Comparison of ENCODE assay signal across 8 cellular contexts in the genomic region with DNA sequence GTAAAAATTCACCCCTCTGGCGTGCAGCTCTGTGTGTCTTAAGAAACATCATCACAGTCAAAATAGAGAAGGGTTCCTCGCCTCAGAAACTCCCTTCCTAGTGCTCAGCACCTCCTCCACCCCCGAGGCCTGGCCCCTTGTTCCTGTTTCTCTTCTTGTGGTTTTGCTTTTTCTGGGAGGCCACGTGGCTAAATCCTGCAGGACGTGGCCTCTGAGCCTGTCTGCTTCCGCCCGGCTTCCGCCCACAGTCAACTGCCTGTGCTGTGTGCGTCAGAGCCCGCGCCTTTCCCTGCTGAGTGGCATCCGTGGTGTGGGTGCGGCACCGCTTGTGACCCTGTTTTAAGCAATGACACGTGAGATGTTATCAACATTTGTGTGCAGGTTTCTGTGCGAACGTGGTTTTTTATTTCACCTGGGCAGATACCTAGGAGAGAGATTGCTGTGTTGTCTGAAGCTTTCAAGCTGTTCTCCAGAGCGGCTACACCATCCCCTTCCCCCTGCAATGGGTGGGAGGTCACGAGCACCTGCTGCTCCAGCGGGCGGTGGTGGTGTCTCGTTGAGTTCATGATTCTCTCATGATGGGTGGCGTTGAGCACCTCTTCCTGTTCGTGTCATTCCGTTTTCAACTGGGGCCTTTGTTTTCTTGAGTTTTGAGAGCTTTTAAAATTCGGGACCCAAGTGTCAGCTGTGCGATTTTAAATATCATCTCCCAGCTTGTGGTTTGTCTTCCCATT. TPM values are rescaled to one million over a fixed set of nuclear protein-coding genes. Genes with fewer than 3 reads are reported as not detected.
DNase-seq lines count a peak whose midpoint lies in the region; ATAC-seq, FAIRE-seq and TF ChIP-seq lines count a peak whose summit lies in the region.

No MANE protein-coding gene starts in this region.

- no peak for TF ChIP-seq EP300 in HepG2 (IDR thresholded peaks at IDR 0.05; ENCODE audit: low read depth in 2 of 2, low read length in 2 of 2)
- no peak for TF ChIP-seq EP300 in HepG2 (CRISPR knock-in tag; IDR thresholded peaks at IDR 0.05; ENCODE audit: borderline replicate concordance)

- no peak for DNase-seq in HepG2 (ENCODE audit: low spot score)
- peak; percentile 87 for DNase-seq in activated CD8-positive, alpha-beta memory T cell treated with anti-CD3 and anti-CD28 coated beads for 24 hours
- no peak for DNase-seq in NCI-H446 treated with DMSO at 0.1 percent for 48 hours (lab: John Stamatoyannopoulos, UW)
- DNase-seq in 8988T, result no peak

- TF ChIP-seq POLR2A in HepG2 (IDR thresholded peaks at IDR 0.05; ENCODE audit: insufficient read depth in 1 of 2, low read depth in 2 of 2, low read length in 2 of 2), result no peak

- peaks cover 3 to 13% (median 8%) of the 10 kb centered on the region in 4 donors for H3K4me1 ChIP-seq in liver (ENCODE audit: control insufficient read depth in 4 of 4, insufficient read depth in 4 of 4, low read length in 3 of 4)
- H3K4me1 ChIP-seq in HepG2 (ENCODE audit: insufficient read depth, low read length), result peaks cover 12% of the 10 kb centered on the region
- H3K4me1 ChIP-seq in rectal smooth muscle tissue (ENCODE audit: control insufficient read depth, insufficient read depth, low read length), result no peaks in the 10 kb centered on the region

- no peak for ATAC-seq in HepG2
- ATAC-seq in esophagus mucosa, result peak; percentile 84

- H2AFZ ChIP-seq in HepG2 (ENCODE audit: low read length), result no peak overlapping the region

- in situ Hi-C loops in HepG2 (cut with HindIII; ENCODE audit: extremely low pct_ligation_motif_present, low pct_unique_long_range_greater_than_20kb), result no loop called here

- H3K4me3 ChIP-seq in liver (ENCODE audit: low read depth in 1 of 3, low read length in 3 of 3), result no peak overlapping the region
- no peak overlapping the region for H3K4me3 ChIP-seq in HepG2 (replicated peaks in 1 of 3; ENCODE audit: insufficient read depth in 1 of 3, low read depth in 2 of 3, low read length in 3 of 3)
- peak overlapping the region; percentile 6 for H3K4me3 ChIP-seq in rectal smooth muscle tissue (ENCODE audit: low read length)

- H3K27me3 ChIP-seq in liver (ENCODE audit: control insufficient read depth in 4 of 4, insufficient read depth in 4 of 4, low read length in 3 of 4), result no peaks in the 10 kb centered on the region
- H3K27me3 ChIP-seq in HepG2 (ENCODE audit: control insufficient read depth in 1 of 2, insufficient read depth in 2 of 2, low read length in 2 of 2), result no peaks in the 10 kb centered on the region
- H3K27me3 ChIP-seq in rectal smooth muscle tissue (ENCODE audit: control insufficient read depth, insufficient read depth, low read length), result no peaks in the 10 kb centered on the region

- CTCF ChIA-PET in HepG2 (lab: Yijun Ruan, JAX; ENCODE audit: low intra/inter-chr PET ratio, low total read pairs), result no interaction called here

- H3K36me3 ChIP-seq in liver (ENCODE audit: control insufficient read depth in 4 of 4, insufficient read depth in 3 of 4, low read depth in 1 of 4, low read length in 3 of 4), result peaks cover 13 to 49% (median 18%) of the 10 kb centered on the region in 4 donors
- peaks cover 39 to 77% of the 10 kb centered on the region in 2 experiments for H3K36me3 ChIP-seq in HepG2 (replicated peaks in 1 of 2; ENCODE audit: control insufficient read depth in 1 of 2, insufficient read depth in 2 of 2, low read length in 2 of 2)
- H3K36me3 ChIP-seq in KOPT-K1 (ENCODE audit: insufficient read depth, low read length), result peaks cover 86% of the 10 kb centered on the region
- H3K36me3 ChIP-seq in rectal smooth muscle tissue (ENCODE audit: control insufficient read depth, insufficient read depth, low read length), result peaks cover 30% of the 10 kb centered on the region

- no peak overlapping the region for H3K4me2 ChIP-seq in HepG2 (ENCODE audit: low read depth, low read length)

- peak overlapping the region in 1 of 2 donors; percentile 7 for H3K9ac ChIP-seq in liver (ENCODE audit: low read depth in 1 of 2, low read length in 2 of 2)
- no peak overlapping the region for H3K9ac ChIP-seq in HepG2 (ENCODE audit: insufficient read depth, low read depth, low read length)
- no peak overlapping the region for H3K9ac ChIP-seq in rectal smooth muscle tissue (ENCODE audit: low read length)

- no peaks in the 10 kb centered on the region for H3K9me3 ChIP-seq in liver (ENCODE audit: control insufficient read depth in 4 of 4, low read length in 3 of 4)
- H3K9me3 ChIP-seq in HepG2 (ENCODE audit: low read length), result no peaks in the 10 kb centered on the region
- H3K9me3 ChIP-seq in KOPT-K1 (ENCODE audit: insufficient read depth, low read length, poor library complexity, severe bottlenecking), result no peaks in the 10 kb centered on the region

- intact Hi-C loops in HepG2 (cut with micrococcal nuclease; ENCODE audit: unreplicated experiment), result no loop called here

- no peak for FAIRE-seq in HepG2 (lab: Jason Lieb, UNC)

- TF ChIP-seq RAD21 in liver (IDR thresholded peaks at IDR 0.05), result no peak
- TF ChIP-seq RAD21 in HepG2 (CRISPR knock-in tag; IDR thresholded peaks at IDR 0.05), result no peak

- POLR2A ChIA-PET in HepG2 (lab: Yijun Ruan, JAX), result no interaction called here

- no peaks in the 10 kb centered on the region; the same call in 1 of the 2 replicates for H4K20me1 ChIP-seq in HepG2 (ENCODE audit: insufficient read depth, low read length)

- TF ChIP-seq CTCF in liver (IDR thresholded peaks at IDR 0.05; ENCODE audit: low read depth, low read length, missing input control) (no peak), HepG2 (CRISPR knock-in tag; IDR thresholded peaks at IDR 0.05) (no peak)

- H3K27ac ChIP-seq in liver (ENCODE audit: low read depth in 1 of 2, low read length in 2 of 2) (peak overlapping the region; percentile 15 to 50), HepG2 (ENCODE audit: extremely low read length, insufficient read depth, low read length) (no peak overlapping the region), KOPT-K1 (ENCODE audit: low read depth, low read length, poor library complexity, severe bottlenecking) (peak overlapping the region; percentile 99), rectal smooth muscle tissue (ENCODE audit: low read depth, low read length) (no peak overlapping the region)

- no peaks in the 10 kb centered on the region for H3K79me2 ChIP-seq in HepG2 (ENCODE audit: insufficient read depth, low read length)

- BruUV-seq in HepG2 (replicated peaks; lab: Mats Ljungman, UMichigan), result no TSS peak

- whole genome bisulfite sequencing in liver, result 78% methylated on average over 27 of the region's 27 CpGs
- WGBS in HepG2 (ENCODE audit: low lambda C conversion rate), result 95% methylated on average over 27 of the region's 27 CpGs

RNA-seq across cellular contexts. Expression of a gene that starts 21.7 kb away (rescaled TPM):
- total RNA-seq in liver (10 to 100 TPM; 15.3 to 19.9 TPM), HepG2 (2016; rRNA removed; fragmentation: Illumina TruSeq; extraction: Trizol) (23.5 and 30.6 TPM in 2 replicates), esophagus mucosa (14.1 TPM)
- polyA plus RNA-seq in liver (10 to 100 TPM; 17.6 to 27.3 TPM), HepG2 (2011; rRNA removed) (14.9 and 16.5 TPM in 2 replicates)
- total RNA-seq in HepG2 (2016; cell fraction: cytosol; rRNA removed; fragmentation: Illumina TruSeq; extraction: Trizol; ENCODE audit: low read depth), result 13.8 and 14.5 TPM in 2 replicates
- 22.1 and 29.1 TPM in 2 replicates for total RNA-seq in HepG2 (2016; cell fraction: insoluble cytoplasmic fraction; rRNA removed; fragmentation: Illumina TruSeq; extraction: Trizol)
- 23.0 and 24.3 TPM in 2 replicates for total RNA-seq in HepG2 (2016; cell fraction: membrane; rRNA removed; fragmentation: Illumina TruSeq; extraction: Trizol)
- total RNA-seq in HepG2 (2016; cell fraction: nucleus; rRNA removed; fragmentation: Illumina TruSeq; extraction: Trizol), result 19.3 and 21.6 TPM in 2 replicates
- polyA plus RNA-seq in HepG2 (2011; cell fraction: cytosol; rRNA removed), result 11.3 and 15.5 TPM in 2 replicates
- 31.3 and 34.0 TPM in 2 replicates for polyA plus RNA-seq in HepG2 (2011; cell fraction: nucleus; rRNA removed)
- 16.6 and 17.2 TPM in 2 replicates for polyA plus RNA-seq in HepG2 (2012)
- 6.9 and 9.7 TPM in 2 replicates for polyA plus RNA-seq in HepG2 (2016; cell fraction: cytosol; fragmentation: Illumina TruSeq; extraction: Trizol; ENCODE audit: low read depth)
- 21.8 and 22.0 TPM in 2 replicates for polyA plus RNA-seq in HepG2 (2016; cell fraction: insoluble cytoplasmic fraction; fragmentation: Illumina TruSeq; extraction: Trizol; ENCODE audit: low read depth)
- polyA plus RNA-seq in HepG2 (2016; cell fraction: membrane; fragmentation: Illumina TruSeq; extraction: Trizol; ENCODE audit: low read depth), result 11.2 and 13.0 TPM in 2 replicates
- 37.2 and 38.9 TPM in 2 replicates for polyA plus RNA-seq in HepG2 (2016; cell fraction: nucleus; fragmentation: Illumina TruSeq; extraction: Trizol; ENCODE audit: insufficient read depth, low read depth)
- polyA minus RNA-seq in HepG2 (2011; rRNA and poly(A)+ RNA removed; ENCODE audit: low replicate concordance), result 46.7 and 47.0 TPM in 2 replicates
- polyA minus RNA-seq in HepG2 (2011; cell fraction: cytosol; rRNA and poly(A)+ RNA removed), result 22.4 and 32.0 TPM in 2 replicates
- 35.9 and 36.8 TPM in 2 replicates for polyA minus RNA-seq in HepG2 (2011; cell fraction: nucleus; rRNA and poly(A)+ RNA removed)

RNA-seq across cellular contexts. Expression of a gene that starts 56.2 kb away (rescaled TPM):
- not detected for total RNA-seq in liver
- under 1 TPM in 1 of 2 donors, not detected in 1; 0.12 TPM for polyA plus RNA-seq in liver
- total RNA-seq in HepG2 (2016; rRNA removed; fragmentation: Illumina TruSeq; extraction: Trizol), result 1.4 and 2.2 TPM in 2 replicates
- 2.8 and 2.9 TPM in 2 replicates for total RNA-seq in HepG2 (2016; cell fraction: cytosol; rRNA removed; fragmentation: Illumina TruSeq; extraction: Trizol; ENCODE audit: low read depth)
- total RNA-seq in HepG2 (2016; cell fraction: insoluble cytoplasmic fraction; rRNA removed; fragmentation: Illumina TruSeq; extraction: Trizol), result 1.4 and 2.2 TPM in 2 replicates
- total RNA-seq in HepG2 (2016; cell fraction: membrane; rRNA removed; fragmentation: Illumina TruSeq; extraction: Trizol), result 3.6 and 3.7 TPM in 2 replicates
- total RNA-seq in HepG2 (2016; cell fraction: nucleus; rRNA removed; fragmentation: Illumina TruSeq; extraction: Trizol), result 1.6 and 1.8 TPM in 2 replicates
- 0.69 and 0.74 TPM in 2 replicates for polyA plus RNA-seq in HepG2 (2011; rRNA removed)
- 0.37 and 1.2 TPM in 2 replicates for polyA plus RNA-seq in HepG2 (2011; cell fraction: cytosol; rRNA removed)
- 1.6 and 2.1 TPM in 2 replicates for polyA plus RNA-seq in HepG2 (2011; cell fraction: nucleus; rRNA removed)
- 0.61 and 0.90 TPM in 2 replicates for polyA plus RNA-seq in HepG2 (2012)
- 3.5 and 3.8 TPM in 2 replicates for polyA plus RNA-seq in HepG2 (2016; cell fraction: cytosol; fragmentation: Illumina TruSeq; extraction: Trizol; ENCODE audit: low read depth)
- 1.7 and 2.3 TPM in 2 replicates for polyA plus RNA-seq in HepG2 (2016; cell fraction: insoluble cytoplasmic fraction; fragmentation: Illumina TruSeq; extraction: Trizol; ENCODE audit: low read depth)
- 3.3 and 4.1 TPM in 2 replicates for polyA plus RNA-seq in HepG2 (2016; cell fraction: membrane; fragmentation: Illumina TruSeq; extraction: Trizol; ENCODE audit: low read depth)
- 3.3 and 3.4 TPM in 2 replicates for polyA plus RNA-seq in HepG2 (2016; cell fraction: nucleus; fragmentation: Illumina TruSeq; extraction: Trizol; ENCODE audit: insufficient read depth, low read depth)
- polyA minus RNA-seq in HepG2 (2011; rRNA and poly(A)+ RNA removed; ENCODE audit: low replicate concordance), result 0.62 TPM in 1 of 2 replicates, not detected in the other
- 0.40 and 0.62 TPM in 2 replicates for polyA minus RNA-seq in HepG2 (2011; cell fraction: cytosol; rRNA and poly(A)+ RNA removed)
- polyA minus RNA-seq in HepG2 (2011; cell fraction: nucleus; rRNA and poly(A)+ RNA removed), result 0.39 TPM in 1 of 2 replicates, not detected in the other
- total RNA-seq in esophagus mucosa, result not detected

Comparison
In these comparisons a context has a peak if more than half of its experiments do, and no peak if none do; other contexts are left out.
1. H3K27ac ChIP-seq: peak in liver (2 of 2) and KOPT-K1 (single experiment); none in HepG2 (single experiment) and rectal smooth muscle tissue (single experiment).